1 cellular context compared by ENCODE assay signal in the genomic region with DNA sequence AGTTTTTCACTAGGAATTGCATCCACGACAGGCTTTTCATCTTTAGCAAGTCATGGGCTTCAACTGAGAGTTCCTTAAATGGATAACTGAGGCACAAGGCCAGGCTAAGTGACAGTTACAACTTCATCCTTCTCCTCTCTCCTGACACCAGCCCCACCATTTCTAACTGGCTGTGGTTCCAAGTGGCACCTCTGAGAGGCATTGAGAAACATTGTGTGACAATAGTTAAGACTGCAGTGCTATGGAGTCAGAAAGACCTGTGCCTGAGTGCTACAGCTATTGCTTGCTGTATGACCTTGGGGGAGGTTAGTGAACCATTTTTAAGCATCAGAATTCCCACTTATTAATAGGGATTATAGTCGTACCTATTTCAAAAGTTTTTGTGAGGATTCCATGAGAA.
TF ChIP-seq lines count a peak whose summit lies in the region.

No MANE protein-coding gene starts in this region.

TF ChIP-seq in IMR-90, 13 proteins besides CTCF, POLR2A, EP300 and RAD21:
- TF ChIP-seq MAZ (IDR thresholded peaks at IDR 0.05; ENCODE audit: borderline replicate concordance, low read depth, low read length) (no peak), NFE2L2 (IDR thresholded peaks at IDR 0.05; ENCODE audit: low read depth, low read length) (no peak), FOS (IDR thresholded peaks at IDR 0.05; ENCODE audit: low read depth, low read length) (no peak), BHLHE40 (IDR thresholded peaks at IDR 0.05; ENCODE audit: low read depth, low read length) (no peak), RCOR1 (IDR thresholded peaks at IDR 0.05; ENCODE audit: insufficient replicate concordance, low read length) (no peak), MXI1 (IDR thresholded peaks at IDR 0.05; ENCODE audit: borderline replicate concordance, low read depth, low read length) (no peak), MAFK (IDR thresholded peaks at IDR 0.05; ENCODE audit: low read depth, low read length) (no peak), CEBPB (IDR thresholded peaks at IDR 0.05; ENCODE audit: low read depth, low read length) (no peak), RFX5 (IDR thresholded peaks at IDR 0.05; ENCODE audit: low read depth, low read length) (no peak), SMC3 (IDR thresholded peaks at IDR 0.05; ENCODE audit: low read depth, low read length) (no peak), CHD1 (IDR thresholded peaks at IDR 0.05; ENCODE audit: low read depth, low read length) (no peak)
- TF ChIP-seq, protein P1, sequence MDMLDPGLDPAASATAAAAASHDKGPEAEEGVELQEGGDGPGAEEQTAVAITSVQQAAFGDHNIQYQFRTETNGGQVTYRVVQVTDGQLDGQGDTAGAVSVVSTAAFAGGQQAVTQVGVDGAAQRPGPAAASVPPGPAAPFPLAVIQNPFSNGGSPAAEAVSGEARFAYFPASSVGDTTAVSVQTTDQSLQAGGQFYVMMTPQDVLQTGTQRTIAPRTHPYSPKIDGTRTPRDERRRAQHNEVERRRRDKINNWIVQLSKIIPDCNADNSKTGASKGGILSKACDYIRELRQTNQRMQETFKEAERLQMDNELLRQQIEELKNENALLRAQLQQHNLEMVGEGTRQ (IDR thresholded peaks at IDR 0.05; ENCODE audit: low read depth, low read length) = no peak
- TF ChIP-seq, protein P2, sequence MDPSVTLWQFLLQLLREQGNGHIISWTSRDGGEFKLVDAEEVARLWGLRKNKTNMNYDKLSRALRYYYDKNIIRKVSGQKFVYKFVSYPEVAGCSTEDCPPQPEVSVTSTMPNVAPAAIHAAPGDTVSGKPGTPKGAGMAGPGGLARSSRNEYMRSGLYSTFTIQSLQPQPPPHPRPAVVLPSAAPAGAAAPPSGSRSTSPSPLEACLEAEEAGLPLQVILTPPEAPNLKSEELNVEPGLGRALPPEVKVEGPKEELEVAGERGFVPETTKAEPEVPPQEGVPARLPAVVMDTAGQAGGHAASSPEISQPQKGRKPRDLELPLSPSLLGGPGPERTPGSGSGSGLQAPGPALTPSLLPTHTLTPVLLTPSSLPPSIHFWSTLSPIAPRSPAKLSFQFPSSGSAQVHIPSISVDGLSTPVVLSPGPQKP (IDR thresholded peaks at IDR 0.05; ENCODE audit: borderline replicate concordance, low read depth, low read length) = no peak
TF ChIP-seq in IMR-90: peak in this region for 0.
